24 cellular contexts compared by ENCODE assay signal in genomic region chr10:10361486-10361885, GRCh38.
"Had no signal": no experiment of that assay in that cellular context is flagged by ENCODE, and none has a peak within 500 bp of the region (broad histone marks: within the 10 kb centered on the region; RNA-seq: fewer than 3 reads in every experiment).

No MANE protein-coding gene starts in this region.

- H3K27ac Mint-ChIP-seq: activated naive CD8-positive, alpha-beta T cell treated with anti-CD3 and anti-CD28 coated beads for 36 hours; activated T-helper 2 cell treated with anti-CD3 and anti-CD28 coated beads, Interferon-gamma antibody, Interleukin-2, Interleukin-4, amounts not matched to agents 10 μg/mL and 5 μg/mL and 100 μg/mL, durations not matched to agents 14 hours and 24 hours and 36 hours; effector memory CD8-positive, alpha-beta T cell; mesothelial cell of epicardium; naive thymus-derived CD8-positive, alpha-beta T cell had no signal

- ATAC-seq: effector memory CD8-positive, alpha-beta T cell; gastrocnemius medialis; naive thymus-derived CD8-positive, alpha-beta T cell had no signal

- H3K36me3 ChIP-seq: colonic mucosa, esophagus muscularis mucosa, gastrocnemius medialis, left ventricle myocardium inferior, ovary, prostate gland, spleen, vagina, WERI-Rb-1 had no signal

- H3K4me1 Mint-ChIP-seq: activated naive CD8-positive, alpha-beta T cell treated with anti-CD3 and anti-CD28 coated beads for 36 hours; naive thymus-derived CD8-positive, alpha-beta T cell had no signal

- H3K4me3 Mint-ChIP-seq: activated naive CD8-positive, alpha-beta T cell treated with anti-CD3 and anti-CD28 coated beads for 36 hours; effector memory CD8-positive, alpha-beta T cell; mesothelial cell of epicardium; naive thymus-derived CD8-positive, alpha-beta T cell had no signal

- H3K4me3 ChIP-seq: colonic mucosa, dorsolateral prefrontal cortex, esophagus muscularis mucosa, gastrocnemius medialis, left ventricle myocardium inferior, ovary, prostate gland, spleen, testis, vagina had no signal

- H3K27ac ChIP-seq: colonic mucosa, esophagus muscularis mucosa, gastrocnemius medialis, left ventricle myocardium inferior, ovary, prostate gland, spleen, testis, vagina, WERI-Rb-1 had no signal

- H3K9me3 Mint-ChIP-seq: activated naive CD8-positive, alpha-beta T cell treated with anti-CD3 and anti-CD28 coated beads for 36 hours; activated T-helper 2 cell treated with anti-CD3 and anti-CD28 coated beads, Interferon-gamma antibody, Interleukin-2, Interleukin-4, amounts not matched to agents 10 μg/mL and 5 μg/mL and 100 μg/mL, durations not matched to agents 14 hours and 24 hours and 36 hours had no signal

- H3K4me1 ChIP-seq: colonic mucosa, gastrocnemius medialis, prostate gland, spleen, testis, vagina had no signal

- H3K27me3 Mint-ChIP-seq: effector memory CD8-positive, alpha-beta T cell had no signal

- H3K9me3 ChIP-seq: colonic mucosa, esophagus muscularis mucosa, gastrocnemius medialis, left ventricle myocardium inferior, ovary, prostate gland, testis, vagina had no signal

- H3K27me3 ChIP-seq: colonic mucosa, dorsolateral prefrontal cortex, esophagus muscularis mucosa, gastrocnemius medialis, ovary, spleen, testis, vagina had no signal

- H3K36me3 Mint-ChIP-seq: activated naive CD8-positive, alpha-beta T cell treated with anti-CD3 and anti-CD28 coated beads for 36 hours; mesothelial cell of epicardium; naive thymus-derived CD8-positive, alpha-beta T cell had no signal

- DNase-seq: activated CD4-positive, alpha-beta T cell treated with anti-CD3 and anti-CD28 coated beads for 1 hour; activated naive CD4-positive, alpha-beta T cell treated with Interleukin-2 at 50 U/mL for 16 hours; activated naive CD8-positive, alpha-beta T cell treated with anti-CD3 and anti-CD28 coated beads for 36 hours; activated T-cell treated with anti-CD3 and anti-CD28 coated beads, Interleukin-2, amount 50 U/mL, for 1 hour; colonic mucosa; dorsolateral prefrontal cortex; effector memory CD8-positive, alpha-beta T cell; gastrocnemius medialis; hippocampal formation; kidney glomerular epithelial cell; left ventricle myocardium inferior; naive thymus-derived CD8-positive, alpha-beta T cell; ovary; spleen; stimulated activated CD4-positive, alpha-beta T cell treated with anti-CD3 and anti-CD28 coated beads, Interleukin-4, amount 100 ng/mL, for 1 hour; stimulated activated naive CD4-positive, alpha-beta T cell; testis; trophoblast cell; WERI-Rb-1 had no signal
